Comparison of ENCODE assay signal across 11 cellular contexts in genomic region chr1:238647877-238648276, GRCh38.
DNase-seq lines count a peak whose midpoint lies in the region; ATAC-seq, FAIRE-seq and TF ChIP-seq lines count a peak whose summit lies in the region.
"Had no signal": no experiment of that assay in that cellular context is flagged by ENCODE, and none has a peak within 500 bp of the region (broad histone marks: within the 10 kb centered on the region; RNA-seq: fewer than 3 reads in every experiment).

No MANE protein-coding gene starts in this region.

- H4K20me1 ChIP-seq in PC-9 (ENCODE audit: insufficient read depth): no peaks in the 10 kb centered on the region
- no peaks in the 10 kb centered on the region for H4K20me1 ChIP-seq in fibroblast of lung (ENCODE audit: control insufficient read depth, extremely low read depth, insufficient read depth, low read length)

- H3K27ac Mint-ChIP-seq in CD14-positive monocyte (no peak overlapping the region), T-helper 17 cell (no peak overlapping the region)

- H3K9me3 ChIP-seq in PC-9 (ENCODE audit: insufficient read depth, low read depth) (no peaks in the 10 kb centered on the region), fibroblast of lung (ENCODE audit: control insufficient read depth, insufficient read depth, low read depth, low read length) (no peaks in the 10 kb centered on the region), T-helper 17 cell (ENCODE audit: control insufficient read depth, low read length, poor library complexity, severe bottlenecking) (peaks cover 3% of the 10 kb centered on the region)
- H3K9me3 ChIP-seq: lower lobe of right lung had no signal

- no peaks in the 10 kb centered on the region for H3K36me3 Mint-ChIP-seq in CD14-positive monocyte
- H3K36me3 Mint-ChIP-seq in T-helper 17 cell (ENCODE audit: low read depth): no peaks in the 10 kb centered on the region

- peak; percentile 92 for FAIRE-seq in H54 (lab: Jason Lieb, UNC)

- no peak overlapping the region for H3K9ac ChIP-seq in fibroblast of lung (ENCODE audit: insufficient read depth, low read length)

- H3F3A ChIP-seq in PC-9 (ENCODE audit: insufficient read depth, low read depth): no peaks in the 10 kb centered on the region

- POLR2A ChIA-PET in PC-9 (lab: Charles Lee; ENCODE audit: unreplicated experiment): no interaction called here

- intact Hi-C loops in PC-9 (cut with micrococcal nuclease; ENCODE audit: unreplicated experiment) (no loop called here), CD14-positive monocyte (cut with micrococcal nuclease) (no loop called here)

- H3K27me3 Mint-ChIP-seq in CD14-positive monocyte (ENCODE audit: low read depth in 3 of 3) (no peaks in the 10 kb centered on the region), T-helper 17 cell (no peaks in the 10 kb centered on the region)

- H3K36me3 ChIP-seq in PC-9 (ENCODE audit: low read depth) (no peaks in the 10 kb centered on the region), fibroblast of lung (ENCODE audit: control insufficient read depth, insufficient read depth, low read length) (no peaks in the 10 kb centered on the region)
- H3K36me3 ChIP-seq: lower lobe of right lung had no signal

- H3K27me3 ChIP-seq in PC-9 (ENCODE audit: insufficient read depth, low read depth) (no peaks in the 10 kb centered on the region), fibroblast of lung (ENCODE audit: control insufficient read depth, insufficient read depth, low read length) (no peaks in the 10 kb centered on the region)

- H3K4me1 ChIP-seq in PC-9 (replicated peaks; ENCODE audit: insufficient read depth): no peaks in the 10 kb centered on the region
- no peaks in the 10 kb centered on the region for H3K4me1 ChIP-seq in fibroblast of lung (ENCODE audit: control insufficient read depth, extremely low read depth, insufficient read depth, low read length)
- H3K4me1 ChIP-seq: lower lobe of right lung had no signal

- DNase-seq in H54 (ENCODE audit: insufficient read length, low spot score) (no peak), PC-9 (peak; percentile 10 to 37), fibroblast of lung (ENCODE audit: low read depth in 2 of 2) (peak; percentile 98 to 100), renal cortical epithelial cell (ENCODE audit: low read depth) (peak; percentile 99), cerebellum (ENCODE audit: low spot score) (no peak), CD14-positive monocyte (ENCODE audit: low spot score) (no peak), T-helper 17 cell (no peak)
- DNase-seq: activated CD8-positive, alpha-beta memory T cell treated with anti-CD3 and anti-CD28 coated beads for 24 hours; cerebellar nuclear complex; lower lobe of right lung had no signal

- no peak for TF ChIP-seq POLR2A in H54 (IDR thresholded peaks at IDR 0.05; ENCODE audit: low read depth, low read length)

- H3K4me3 Mint-ChIP-seq in CD14-positive monocyte (no peak overlapping the region), T-helper 17 cell (no peak overlapping the region)

- H3K4me3 ChIP-seq in PC-9: no peak overlapping the region
- H3K4me3 ChIP-seq in fibroblast of lung (replicated peaks in 1 of 4; ENCODE audit: control extremely low read depth in 1 of 4, insufficient read depth in 1 of 4, low read depth in 3 of 4, low read length in 4 of 4): no peak overlapping the region
- H3K4me3 ChIP-seq: lower lobe of right lung had no signal

- CTCF ChIA-PET in PC-9 (lab: Charles Lee): no interaction called here

- H3K9me2 ChIP-seq in PC-9 (ENCODE audit: insufficient read depth): no peaks in the 10 kb centered on the region

- TF ChIP-seq CTCF in PC-9 (conservative IDR thresholded peaks at IDR 0.05) (no peak), fibroblast of lung (conservative IDR thresholded peaks at IDR 0.05 in 1 of 2, IDR thresholded peaks at IDR 0.05 in 1 of 2; ENCODE audit: low read depth in 1 of 2, low read length in 2 of 2) (no peak), CD14-positive monocyte (IDR thresholded peaks at IDR 0.05) (no peak)

- no peaks in the 10 kb centered on the region for H3K79me2 ChIP-seq in PC-9 (ENCODE audit: low read depth)
- no peaks in the 10 kb centered on the region for H3K79me2 ChIP-seq in fibroblast of lung (ENCODE audit: control insufficient read depth, insufficient read depth, low read length)

- ATAC-seq in GM19452 (IDR thresholded peaks at IDR 0.05; ENCODE audit: unreplicated experiment) (no peak), T-helper 17 cell (no peak)

- H3K9me3 Mint-ChIP-seq in CD14-positive monocyte: peaks cover 0 to 4% (median 0%) of the 10 kb centered on the region in 7 donors

- H3K27ac ChIP-seq in PC-9 (no peak overlapping the region), fibroblast of lung (ENCODE audit: insufficient read depth, low read length) (no peak overlapping the region)
- H3K27ac ChIP-seq: lower lobe of right lung had no signal

- no TSS peak for BruUV-seq in PC-9 (replicated peaks; lab: Mats Ljungman, UMichigan)

- H3K4me2 ChIP-seq in PC-9 (no peak overlapping the region), fibroblast of lung (ENCODE audit: extremely low read depth, insufficient read depth, low read length) (no peak overlapping the region)

- H3K4me1 Mint-ChIP-seq in CD14-positive monocyte (peaks cover 2% of the 10 kb centered on the region), T-helper 17 cell (no peaks in the 10 kb centered on the region)

- H2AFZ ChIP-seq in PC-9: no peak overlapping the region
- no peak overlapping the region for H2AFZ ChIP-seq in fibroblast of lung (ENCODE audit: low read length)

Comparison
In these comparisons a context has a peak if more than half of its experiments do, and no peak if none do; other contexts are left out.
1. DNase-seq: peak in PC-9 (2 of 2), fibroblast of lung (2 of 2) and renal cortical epithelial cell (single experiment); none in H54 (single experiment), cerebellum (single experiment), CD14-positive monocyte (single experiment) and T-helper 17 cell (0 of 3).